In the genomic region with DNA sequence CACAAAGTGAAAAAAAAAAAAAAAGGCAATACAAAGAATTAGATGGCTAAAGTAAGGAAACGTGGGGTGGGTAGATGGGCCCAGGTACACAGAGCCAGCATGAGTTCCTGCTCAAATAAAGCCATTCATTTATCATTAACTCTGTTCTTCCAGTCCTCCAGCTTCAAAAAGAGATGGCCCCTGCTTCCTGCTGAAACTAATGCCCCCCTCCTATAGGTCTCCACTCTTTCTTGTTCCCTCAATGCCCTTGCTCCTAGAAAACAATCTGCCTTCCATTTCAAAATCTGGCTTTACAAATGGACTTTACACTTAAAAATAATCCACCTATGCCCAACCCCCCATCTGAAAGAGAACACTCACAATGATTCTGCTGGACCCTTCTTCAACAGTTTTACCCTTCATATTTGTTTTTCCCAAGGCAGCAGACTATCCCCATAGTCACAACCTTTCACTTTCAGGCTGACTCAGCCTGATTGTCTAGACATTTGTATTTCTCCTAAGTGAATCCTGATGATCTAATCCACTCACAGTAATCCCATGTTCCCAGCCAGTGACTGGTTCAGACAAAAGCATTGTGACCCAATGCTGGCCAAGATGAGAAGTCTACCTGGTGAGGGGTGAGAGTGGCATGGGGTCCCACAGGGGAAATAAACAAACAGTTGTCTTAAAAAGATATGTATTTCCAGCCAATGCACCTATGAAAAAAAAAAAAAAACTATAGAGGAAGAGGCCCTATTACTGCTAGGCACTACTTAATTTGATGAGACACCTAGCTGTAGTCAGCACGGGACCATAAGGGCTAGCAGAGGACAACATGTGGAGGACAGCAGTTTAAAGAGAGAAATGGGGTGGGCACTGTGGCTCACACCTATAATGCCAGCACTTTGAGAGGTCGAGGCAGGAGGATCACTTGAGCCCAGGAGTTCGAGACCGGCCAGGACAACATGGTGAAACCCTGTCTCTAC, we compare ENCODE assay signal across 10 cellular contexts.
DNase-seq lines count a peak whose midpoint lies in the region; ATAC-seq and TF ChIP-seq lines count a peak whose summit lies in the region.
"Had no signal": no experiment of that assay in that cellular context is flagged by ENCODE, and none has a peak within 500 bp of the region (broad histone marks: within the 10 kb centered on the region; RNA-seq: fewer than 3 reads in every experiment).

No MANE protein-coding gene starts in this region.

- H3K4me3 ChIP-seq in RWPE2 (ENCODE audit: severe bottlenecking) (no peak overlapping the region), fibroblast of pulmonary artery (replicated peaks; ENCODE audit: low read depth, low read length) (no peak overlapping the region), skeletal muscle cell (ENCODE audit: low read depth, low read length) (no peak overlapping the region)
- H3K4me3 ChIP-seq: esophagus squamous epithelium had no signal

- peak overlapping the region; percentile 54 for H3K27ac ChIP-seq in RWPE2 (ENCODE audit: poor library complexity, severe bottlenecking)
- H3K27ac ChIP-seq: esophagus squamous epithelium, parathyroid adenoma had no signal

- peak; percentile 56 to 59 for ATAC-seq in activated CD4-positive, CD25-positive, alpha-beta regulatory T cell treated with anti-CD3 and anti-CD28 coated beads, Interleukin-2, amount 50 U/mL, for 24 hours
- ATAC-seq in RWPE2 (ENCODE audit: low read depth), result peak; percentile 82

- H3K9me3 ChIP-seq in RWPE2 (ENCODE audit: severe bottlenecking), result no peaks in the 10 kb centered on the region
- H3K9me3 ChIP-seq: esophagus squamous epithelium had no signal

- TF ChIP-seq CTCF in RWPE2 (IDR thresholded peaks at IDR 0.05; ENCODE audit: poor library complexity, severe bottlenecking) (no peak), fibroblast of pulmonary artery (IDR thresholded peaks at IDR 0.05; ENCODE audit: low read length, missing control alignments) (no peak)

- peaks cover 4% of the 10 kb centered on the region for H3K4me1 ChIP-seq in RWPE2 (ENCODE audit: insufficient read depth, poor library complexity, severe bottlenecking)
- H3K4me1 ChIP-seq: parathyroid adenoma had no signal

- H3K27me3 ChIP-seq in RWPE2 (ENCODE audit: insufficient read depth, poor library complexity, severe bottlenecking), result no peaks in the 10 kb centered on the region
- H3K27me3 ChIP-seq: esophagus squamous epithelium had no signal

- DNase-seq in activated CD4-positive, CD25-positive, alpha-beta regulatory T cell treated with anti-CD3 and anti-CD28 coated beads, Interleukin-2, amount 50 U/mL, for 72 hours, result no peak
- DNase-seq in RWPE2 (ENCODE audit: low spot score) (no peak), fibroblast of pulmonary artery (ENCODE audit: low read depth) (peak; percentile 80), skeletal muscle cell (ENCODE audit: low read depth) (peak; percentile 56), NCI-H146 treated with DMSO at 0.1 percent for 48 hours (lab: John Stamatoyannopoulos, UW; ENCODE audit: unreplicated experiment) (no peak), DMS 273 treated with DMSO at 0.1 percent for 48 hours (lab: John Stamatoyannopoulos, UW) (no peak), DMS153 (lab: John Stamatoyannopoulos, UW) (no peak)
- DNase-seq: esophagus squamous epithelium had no signal

- H3K36me3 ChIP-seq in RWPE2 (ENCODE audit: low read depth), result peaks cover 95% of the 10 kb centered on the region

Comparison
In these comparisons a context has a peak if more than half of its experiments do, and no peak if none do; other contexts are left out.
1. DNase-seq: peak in fibroblast of pulmonary artery (single experiment) and skeletal muscle cell (single experiment); none in activated CD4-positive, CD25-positive, alpha-beta regulatory T cell treated with anti-CD3 and anti-CD28 coated beads, Interleukin-2, amount 50 U/mL, for 72 hours (single experiment), RWPE2 (single experiment), NCI-H146 treated with DMSO at 0.1 percent for 48 hours (single experiment), DMS 273 treated with DMSO at 0.1 percent for 48 hours (single experiment) and DMS153 (single experiment).